ENCODE assay signal across 35 cellular contexts in genomic region chr13:99802416-99802815, GRCh38.
"Had no signal": no experiment of that assay in that cellular context is flagged by ENCODE, and none has a peak within 500 bp of the region (broad histone marks: within the 10 kb centered on the region; RNA-seq: fewer than 3 reads in every experiment).

No MANE protein-coding gene starts in this region.

- H3K27me3 ChIP-seq: adrenal gland, body of pancreas, brain microvascular endothelial cell, breast epithelium, cardiac muscle cell had no signal

- H3K4me3 ChIP-seq: adrenal gland, body of pancreas, breast epithelium, cardiac muscle cell had no signal

- DNase-seq: activated B cell treated with CpG ODN at 0.5 μM for 24 hours; activated CD4-positive, alpha-beta memory T cell treated with anti-CD3 and anti-CD28 coated beads for 36 hours; activated CD4-positive, alpha-beta T cell treated with anti-CD3 and anti-CD28 coated beads for 4 hours; activated CD4-positive, alpha-beta T cell treated with anti-CD3 and anti-CD28 coated beads, Interleukin-2, amount 10 ng/mL, durations not matched to agents 24 days and 14 days; activated CD4-positive, alpha-beta T cell treated with anti-CD3 and anti-CD28 coated beads, Interleukin-2, amount 50 U/mL, for 1 hour; activated CD4-positive, alpha-beta T cell treated with anti-CD3 and anti-CD28 coated beads, Interleukin-2, amount 50 U/mL, for 4 hours; activated CD4-positive, CD25-positive, alpha-beta regulatory T cell treated with anti-CD3 and anti-CD28 coated beads, Interleukin-2, amount 50 U/mL, for 72 hours; activated CD8-positive, alpha-beta memory T cell treated with anti-CD3 and anti-CD28 coated beads, Interleukin-2, amount 50 U/mL, for 4 hours; activated CD8-positive, alpha-beta T cell treated with anti-CD3 and anti-CD28 coated beads for 36 hours; activated effector memory CD4-positive, alpha-beta T cell treated with anti-CD3 and anti-CD28 coated beads, Interleukin-2, amount 50 U/mL, for 16 hours; activated gamma-delta T cell treated with Interleukin-2 at 50 U/mL for 16 hours; activated naive CD4-positive, alpha-beta T cell; activated naive CD4-positive, alpha-beta T cell treated with anti-CD3 and anti-CD28 coated beads for 36 hours; activated naive CD4-positive, alpha-beta T cell treated with anti-CD3 and anti-CD28 coated beads, Interleukin-2, amount 50 U/mL, for 16 hours; activated naive CD8-positive, alpha-beta T cell treated with anti-CD3 and anti-CD28 coated beads for 36 hours; activated T-cell treated with anti-CD3 and anti-CD28 coated beads for 4 hours; activated T-cell treated with anti-CD3 and anti-CD28 coated beads, Interleukin-2, amount 50 U/mL, for 1 hour; activated T-cell treated with anti-CD3 and anti-CD28 coated beads, Interleukin-2, amount 50 U/mL, for 4 hours; activated T-cell treated with anti-CD3 and anti-CD28 coated beads, Interleukin-2, amount 50 U/mL, for 72 hours; adrenal gland; amniotic stem cell; aorta; body of pancreas; brain microvascular endothelial cell; cerebellar nuclear complex; T-helper 1 cell; T-helper 2 cell; T-helper 9 cell had no signal

- H3K4me1 ChIP-seq: adrenal gland, body of pancreas, breast epithelium had no signal

- ATAC-seq: activated CD8-positive, alpha-beta T cell treated with anti-CD3 and anti-CD28 coated beads for 36 hours; activated naive CD4-positive, alpha-beta T cell treated with anti-CD3 and anti-CD28 coated beads, Interleukin-2, amount 50 U/mL, for 72 hours; activated T-cell treated with anti-CD3 and anti-CD28 coated beads, Interleukin-2, amount 50 U/mL, for 4 hours; activated T-cell treated with anti-CD3 and anti-CD28 coated beads, Interleukin-2, amount 50 U/mL, for 72 hours; activated T-helper 17 cell treated with anti-CD3 and anti-CD28 coated beads, Interleukin-2, amount 50 U/mL, for 72 hours; body of pancreas had no signal

- FAIRE-seq: astrocyte, TTC549 had no signal

- H3K27ac ChIP-seq: adrenal gland, body of pancreas, brain microvascular endothelial cell, breast epithelium, cardiac muscle cell, VCaP had no signal

- H3K9me3 ChIP-seq: adrenal gland, body of pancreas, breast epithelium had no signal

- H3K36me3 ChIP-seq: adrenal gland, brain microvascular endothelial cell, breast epithelium, cardiac muscle cell had no signal
